15 cellular contexts compared by ENCODE assay signal in the genomic region with DNA sequence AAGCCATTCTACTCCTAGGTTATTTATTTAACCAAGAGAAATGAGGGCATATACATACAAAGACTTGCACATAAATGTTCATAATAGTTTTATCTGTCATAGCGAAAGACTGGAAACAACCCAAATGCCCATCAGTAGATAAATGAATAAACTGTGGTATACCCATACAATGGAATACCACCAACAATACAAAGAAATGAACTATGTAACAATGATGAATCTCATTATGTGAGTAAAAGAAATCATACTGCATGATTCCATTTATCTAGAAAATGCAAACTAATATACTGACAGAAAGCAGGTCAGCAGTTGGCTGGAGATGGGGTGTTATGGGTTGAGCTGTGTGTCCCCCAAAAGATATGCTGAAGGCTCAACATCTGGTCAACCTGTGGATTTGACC.
"Had no signal": no experiment of that assay in that cellular context is flagged by ENCODE, and none has a peak within 500 bp of the region (broad histone marks: within the 10 kb centered on the region; RNA-seq: fewer than 3 reads in every experiment).

No MANE protein-coding gene starts in this region.

- H2AFZ ChIP-seq: parathyroid adenoma had no signal

- H3K27ac Mint-ChIP-seq: activated naive CD8-positive, alpha-beta T cell treated with anti-CD3 and anti-CD28 coated beads for 36 hours; activated T-helper 1 cell treated with anti-CD3 and anti-CD28 coated beads, Interleukin-12 subunit alpha, Interleukin-12 subunit beta, Interleukin-2, Interleukin-4 antibody, amounts not matched to agents 30 ng/mL and 10 ng/mL and 1 ng/mL, durations not matched to agents 14 hours and 24 hours and 36 hours; endodermal cell; T-helper 2 cell treated with Interferon-gamma antibody and Interleukin-4, amounts not matched to agents 5 μg/mL and 100 μg/mL, for 36 hours; type B pancreatic cell had no signal

- H3K4me3 ChIP-seq: breast epithelium, heart left ventricle, lower lobe of right lung had no signal

- ATAC-seq: heart left ventricle, lower lobe of right lung had no signal

- H3K9me3 ChIP-seq: breast epithelium, heart left ventricle, lower lobe of right lung had no signal

- H3K9me3 Mint-ChIP-seq: activated naive CD8-positive, alpha-beta T cell treated with anti-CD3 and anti-CD28 coated beads for 36 hours; activated T-helper 1 cell treated with anti-CD3 and anti-CD28 coated beads, Interleukin-12 subunit alpha, Interleukin-12 subunit beta, Interleukin-2, Interleukin-4 antibody, amounts not matched to agents 30 ng/mL and 10 ng/mL and 1 ng/mL, durations not matched to agents 14 hours and 24 hours and 36 hours; endodermal cell; T-helper 2 cell treated with Interferon-gamma antibody and Interleukin-4, amounts not matched to agents 5 μg/mL and 100 μg/mL, for 36 hours; type B pancreatic cell had no signal

- H3K4me1 Mint-ChIP-seq: endodermal cell had no signal

- H3K27me3 Mint-ChIP-seq: activated naive CD8-positive, alpha-beta T cell treated with anti-CD3 and anti-CD28 coated beads for 36 hours; type B pancreatic cell had no signal

- H3K4me3 Mint-ChIP-seq: activated naive CD8-positive, alpha-beta T cell treated with anti-CD3 and anti-CD28 coated beads for 36 hours; activated T-helper 1 cell treated with anti-CD3 and anti-CD28 coated beads, Interleukin-12 subunit alpha, Interleukin-12 subunit beta, Interleukin-2, Interleukin-4 antibody, amounts not matched to agents 30 ng/mL and 10 ng/mL and 1 ng/mL, durations not matched to agents 14 hours and 24 hours and 36 hours; endodermal cell; T-helper 2 cell treated with Interferon-gamma antibody and Interleukin-4, amounts not matched to agents 5 μg/mL and 100 μg/mL, for 36 hours; type B pancreatic cell had no signal

- H3K9ac ChIP-seq: parathyroid adenoma had no signal

- H3K79me2 ChIP-seq: parathyroid adenoma had no signal

- H3K27ac ChIP-seq: breast epithelium, lower lobe of right lung, parathyroid adenoma had no signal

- H3K4me1 ChIP-seq: breast epithelium, parathyroid adenoma had no signal

- DNase-seq: activated CD4-positive, CD25-positive, alpha-beta regulatory T cell; activated naive CD8-positive, alpha-beta T cell treated with anti-CD3 and anti-CD28 coated beads for 36 hours; dermis blood vessel endothelial cell; endodermal cell; heart left ventricle; lower lobe of right lung; midbrain; stimulated activated CD4-positive, alpha-beta T cell treated with anti-CD3 and anti-CD28 coated beads, Interleukin-15, amount 100 ng/mL, for 24 hours; stimulated activated CD4-positive, alpha-beta T cell treated with anti-CD3 and anti-CD28 coated beads, Interleukin-4, amount 100 ng/mL, for 1 hour; stimulated activated naive CD4-positive, alpha-beta T cell treated with Interleukin-2 at 50 U/mL for 16 hours had no signal

- H3K27me3 ChIP-seq: breast epithelium, heart left ventricle had no signal

- H3K36me3 ChIP-seq: breast epithelium had no signal
